Comparison of ENCODE assay signal across 8 cellular contexts in the genomic region with DNA sequence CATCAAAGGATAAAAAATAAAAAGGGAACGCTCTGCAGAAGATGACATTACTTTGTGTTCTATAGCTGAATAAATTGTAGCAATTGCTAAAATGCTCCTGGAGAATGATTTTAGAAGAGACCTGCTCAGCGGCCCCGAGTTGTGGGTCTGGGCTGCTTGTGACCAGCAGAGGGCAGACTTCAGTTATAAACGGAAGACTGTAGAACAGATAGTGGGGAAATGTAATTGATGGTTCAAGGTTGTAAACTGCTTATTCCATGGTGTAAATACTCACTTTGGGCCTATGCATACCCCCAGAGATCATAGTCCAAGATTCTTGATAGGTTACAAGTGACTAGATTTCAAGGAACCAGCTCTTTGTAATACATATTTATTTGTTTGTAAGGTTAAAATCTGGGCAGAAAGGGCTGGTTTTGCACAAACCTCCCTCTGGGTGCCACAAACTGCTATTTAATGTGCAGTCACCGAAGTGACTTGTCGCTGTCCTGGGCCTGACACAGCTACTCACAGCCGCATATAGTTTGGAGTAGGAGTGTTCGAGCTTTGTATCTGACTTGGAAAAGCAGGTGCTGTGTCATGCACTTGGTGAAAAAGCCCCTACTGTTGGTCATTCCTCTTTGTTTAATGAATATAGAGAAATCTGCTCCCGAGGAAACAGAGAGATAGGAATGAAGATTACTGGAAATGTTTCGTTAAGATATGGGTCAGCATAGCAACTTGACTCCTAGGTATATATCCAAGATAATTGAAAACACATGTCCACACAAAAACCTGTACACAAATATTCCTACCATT. TPM values are rescaled to one million over a fixed set of nuclear protein-coding genes. Genes with fewer than 3 reads are reported as not detected.
DNase-seq lines count a peak whose midpoint lies in the region; ATAC-seq, FAIRE-seq and TF ChIP-seq lines count a peak whose summit lies in the region.

No MANE protein-coding gene starts in this region.

- H4K20me1 ChIP-seq in astrocyte (ENCODE audit: insufficient read depth, low read length) = no peaks in the 10 kb centered on the region

- H2AFZ ChIP-seq in astrocyte (ENCODE audit: low read depth, low read length) = no peak overlapping the region

- peaks cover 27% of the 10 kb centered on the region for H3K4me1 ChIP-seq in astrocyte (ENCODE audit: insufficient read depth, low read length)

- H3K36me3 Mint-ChIP-seq in astrocyte (ENCODE audit: low read depth, unreplicated experiment) = no peaks in the 10 kb centered on the region

- H3K4me3 ChIP-seq in GM12865 (ENCODE audit: low read depth, low read length) = no peak overlapping the region
- H3K4me3 ChIP-seq in astrocyte (ENCODE audit: insufficient read depth, low read depth, low read length) = no peak overlapping the region

- H3K4me2 ChIP-seq in astrocyte (ENCODE audit: low read length) = peak overlapping the region; percentile 49

- DNase-seq in GM12865 (ENCODE audit: low read depth) = peak; percentile 75
- DNase-seq in NCI-H146 (lab: John Stamatoyannopoulos, UW) = peak; percentile 76
- peak; percentile 62 for DNase-seq in T1000 (lab: John Stamatoyannopoulos, UW)
- peak; percentile 44 for DNase-seq in astrocyte (ENCODE audit: low read depth)
- peak in 35 of 51 donors; percentile 6 to 75 (median 52) for DNase-seq in hypothalamus (lab: John Stamatoyannopoulos, UW)
- DNase-seq in stimulated activated CD4-positive, alpha-beta T cell treated with anti-CD3 and anti-CD28 coated beads, Interleukin-12 subunit alpha, Interleukin-12 subunit beta, amount 100 ng/mL, for 4 hours = peak; percentile 60

- H3K9me3 Mint-ChIP-seq in astrocyte (ENCODE audit: unreplicated experiment) = no peaks in the 10 kb centered on the region

- TF ChIP-seq CTCF in GM12865 (IDR thresholded peaks at IDR 0.05; ENCODE audit: insufficient read depth, low read depth, low read length, missing control alignments) = peak; percentile 76
- peak; percentile 97 for TF ChIP-seq CTCF in astrocyte (IDR thresholded peaks at IDR 0.05; ENCODE audit: insufficient read depth, low read depth, low read length)

- H3K27me3 ChIP-seq in astrocyte (ENCODE audit: insufficient read depth, low read length) = no peaks in the 10 kb centered on the region

- H3K27me3 Mint-ChIP-seq in astrocyte (ENCODE audit: low read depth, unreplicated experiment) = no peaks in the 10 kb centered on the region

- peak; percentile 17 for FAIRE-seq in astrocyte (lab: Jason Lieb, UNC)

- no peak overlapping the region for H3K27ac Mint-ChIP-seq in astrocyte (ENCODE audit: unreplicated experiment)

- no peaks in the 10 kb centered on the region for H3K79me2 ChIP-seq in astrocyte (ENCODE audit: insufficient read depth, low read length)

- no peak overlapping the region for H3K27ac ChIP-seq in astrocyte (ENCODE audit: low read depth, low read length)

- H3K36me3 ChIP-seq in astrocyte (ENCODE audit: insufficient read depth, low read length) = no peaks in the 10 kb centered on the region

- ATAC-seq in HG02642 (IDR thresholded peaks at IDR 0.05; ENCODE audit: poor library complexity, unreplicated experiment) (peak; percentile 57), GM19467 (IDR thresholded peaks at IDR 0.05; ENCODE audit: unreplicated experiment) (no peak)

- H3K4me1 Mint-ChIP-seq in astrocyte (ENCODE audit: low read depth, unreplicated experiment) = peaks cover 13% of the 10 kb centered on the region

- H3K4me3 Mint-ChIP-seq in astrocyte (ENCODE audit: unreplicated experiment) = no peak overlapping the region

- H3K9ac ChIP-seq in astrocyte (ENCODE audit: low read length) = no peak overlapping the region

- H3K9me3 ChIP-seq in astrocyte (ENCODE audit: insufficient read depth, low read depth, low read length) = no peaks in the 10 kb centered on the region

RNA-seq across cellular contexts. Expression of gene NDUFB4, which starts 34.7 kb away (rescaled TPM):
- total RNA-seq in astrocyte = 107 and 109 TPM in 2 replicates
